Comparison of ENCODE assay signal across 35 cellular contexts in the genomic region with DNA sequence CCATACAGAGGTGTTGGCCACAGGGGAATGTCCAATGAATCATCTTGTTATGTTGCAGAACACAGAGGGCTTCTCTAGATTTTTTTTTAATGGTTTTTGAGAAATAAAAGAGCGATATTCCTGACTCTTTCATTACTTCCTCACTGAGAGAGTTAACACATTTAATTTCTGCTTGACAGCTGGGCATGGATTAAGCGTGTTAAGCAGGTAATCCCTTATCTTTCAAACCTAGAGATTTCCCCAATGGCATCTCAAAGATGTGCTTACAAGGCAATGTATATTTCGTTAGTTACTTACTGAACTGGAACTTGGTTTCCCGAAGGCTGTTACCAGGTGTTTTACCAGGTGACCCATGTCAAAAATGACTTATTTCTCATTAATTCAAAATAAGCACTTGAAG. TPM values are rescaled to one million over a fixed set of nuclear protein-coding genes. Genes with fewer than 3 reads are reported as not detected.
"Had no signal": no experiment of that assay in that cellular context is flagged by ENCODE, and none has a peak within 500 bp of the region (broad histone marks: within the 10 kb centered on the region; RNA-seq: fewer than 3 reads in every experiment).

No MANE protein-coding gene starts in this region.

- H3K27me3 ChIP-seq: adrenal gland, body of pancreas, esophagus muscularis mucosa, foreskin keratinocyte, gastroesophageal sphincter, heart left ventricle had no signal

- DNase-seq: activated CD4-positive, alpha-beta memory T cell treated with anti-CD3 and anti-CD28 coated beads for 36 hours; activated CD4-positive, alpha-beta T cell treated with anti-CD3 and anti-CD28 coated beads for 36 hours; activated CD4-positive, alpha-beta T cell treated with anti-CD3 and anti-CD28 coated beads, Interleukin-2, amount 10 ng/mL, durations not matched to agents 24 days and 14 days; activated CD4-positive, CD25-positive, alpha-beta regulatory T cell; activated CD4-positive, CD25-positive, alpha-beta regulatory T cell treated with anti-CD3 and anti-CD28 coated beads, Interleukin-2, amount 50 U/mL, for 72 hours; activated CD8-positive, alpha-beta memory T cell treated with anti-CD3 and anti-CD28 coated beads, Interleukin-2, amount 10 ng/mL, durations not matched to agents 7 days and 5 days; activated CD8-positive, alpha-beta memory T cell treated with anti-CD3 and anti-CD28 coated beads, Interleukin-2, amount 50 U/mL, for 4 hours; activated CD8-positive, alpha-beta T cell treated with anti-CD3 and anti-CD28 coated beads, Interleukin-2, amount 10 ng/mL, durations not matched to agents 7 days and 5 days; activated effector memory CD4-positive, alpha-beta T cell treated with anti-CD3 and anti-CD28 coated beads, Interleukin-2, amount 50 U/mL, for 16 hours; activated naive CD4-positive, alpha-beta T cell treated with anti-CD3 and anti-CD28 coated beads for 36 hours; activated naive CD8-positive, alpha-beta T cell treated with anti-CD3 and anti-CD28 coated beads for 36 hours; activated naive CD8-positive, alpha-beta T cell treated with anti-CD3 and anti-CD28 coated beads, Interleukin-2, amount 50 U/mL, for 24 hours; activated T-cell treated with anti-CD3 and anti-CD28 coated beads, Interleukin-2, amount 50 U/mL, for 1 hour; activated T-cell treated with anti-CD3 and anti-CD28 coated beads, Interleukin-2, amount 50 U/mL, for 48 hours; adrenal gland; amygdala; aorta; body of pancreas; caudate nucleus; cortex of kidney; dermis blood vessel endothelial cell; effector CD4-positive, alpha-beta T cell; effector memory CD8-positive, alpha-beta T cell; erythroblast; foreskin keratinocyte; glutamatergic neuron; heart left ventricle; T-helper 17 cell; T1000 had no signal

- H3K27ac ChIP-seq: adrenal gland, body of pancreas, esophagus muscularis mucosa, foreskin keratinocyte, gastroesophageal sphincter, heart left ventricle had no signal

- H3K36me3 ChIP-seq: adrenal gland, esophagus muscularis mucosa, gastroesophageal sphincter, heart left ventricle had no signal

- H3K4me1 ChIP-seq: adrenal gland, body of pancreas, esophagus muscularis mucosa, foreskin keratinocyte, gastroesophageal sphincter, heart left ventricle had no signal

- H3K4me3 ChIP-seq: adrenal gland, body of pancreas, esophagus muscularis mucosa, gastroesophageal sphincter, heart left ventricle had no signal

- FAIRE-seq: colon had no signal

- H3K9me3 ChIP-seq: adrenal gland, body of pancreas, esophagus muscularis mucosa, gastroesophageal sphincter, heart left ventricle had no signal

RNA-seq across cellular contexts. Expression of a gene that starts 21.8 kb away (rescaled TPM):
- total RNA-seq: activated CD4-positive, alpha-beta memory T cell treated with anti-CD3 and anti-CD28 coated beads for 36 hours; activated CD4-positive, alpha-beta T cell treated with anti-CD3 and anti-CD28 coated beads for 36 hours; activated CD4-positive, alpha-beta T cell treated with anti-CD3 and anti-CD28 coated beads, Interleukin-2, amount 10 ng/mL, durations not matched to agents 24 days and 14 days; activated CD8-positive, alpha-beta memory T cell treated with anti-CD3 and anti-CD28 coated beads for 36 hours; activated CD8-positive, alpha-beta memory T cell treated with anti-CD3 and anti-CD28 coated beads, Interleukin-2, amount 10 ng/mL, durations not matched to agents 7 days and 5 days; activated CD8-positive, alpha-beta T cell treated with anti-CD3 and anti-CD28 coated beads, Interleukin-2, amount 10 ng/mL, durations not matched to agents 7 days and 5 days; activated naive CD4-positive, alpha-beta T cell treated with anti-CD3 and anti-CD28 coated beads for 36 hours; activated naive CD8-positive, alpha-beta T cell treated with anti-CD3 and anti-CD28 coated beads for 36 hours; activated T-helper 1 cell treated with anti-CD3 and anti-CD28 coated beads, Interleukin-12 subunit alpha, Interleukin-12 subunit beta, Interleukin-2, Interleukin-4 antibody, amounts not matched to agents 30 ng/mL and 10 ng/mL and 1 ng/mL, durations not matched to agents 14 hours and 24 hours and 36 hours; activated T-helper 2 cell treated with anti-CD3 and anti-CD28 coated beads, Interferon-gamma antibody, Interleukin-2, Interleukin-4, amounts not matched to agents 10 μg/mL and 5 μg/mL and 100 μg/mL, durations not matched to agents 14 hours and 24 hours and 36 hours; dermis blood vessel endothelial cell; foreskin keratinocyte; T-helper 17 cell had no signal
- polyA plus RNA-seq: foreskin keratinocyte had no signal
